In the genomic region with DNA sequence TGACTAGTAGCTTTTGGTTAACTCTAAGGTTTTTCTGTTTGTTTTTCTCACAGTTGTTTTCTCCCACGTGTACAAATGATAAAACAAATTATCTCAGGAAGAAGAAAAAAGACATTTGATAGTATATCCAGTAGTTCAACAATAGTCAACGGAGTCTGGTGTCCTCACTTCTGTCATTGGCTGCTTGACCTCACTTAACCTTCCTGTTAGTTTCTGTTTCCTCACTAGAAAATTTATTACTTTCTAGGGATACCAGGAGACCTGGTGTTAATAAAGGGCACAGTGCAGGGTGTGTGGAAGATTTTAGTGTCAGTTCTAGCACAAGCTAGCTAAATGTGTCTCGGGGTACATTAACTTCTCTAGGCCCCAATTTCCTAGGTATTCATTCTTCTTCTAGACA, we compare ENCODE assay signal across 16 cellular contexts.
A peak's percentile ranks its signal among the peaks of the same experiment; 100 is the strongest.
DNase-seq lines count a peak whose midpoint lies in the region; ATAC-seq, FAIRE-seq and TF ChIP-seq lines count a peak whose summit lies in the region.
"Had no signal": no experiment of that assay in that cellular context is flagged by ENCODE, and none has a peak within 500 bp of the region (broad histone marks: within the 10 kb centered on the region; RNA-seq: fewer than 3 reads in every experiment).

No MANE protein-coding gene starts in this region.

- no peak overlapping the region for H2AFZ ChIP-seq in PC-9
- no peak overlapping the region for H2AFZ ChIP-seq in K562 (ENCODE audit: low read depth, low read length)
- H2AFZ ChIP-seq in trophoblast cell (ENCODE audit: insufficient read depth, low read length, poor library complexity) = no peak overlapping the region

- H3K4me2 ChIP-seq in PC-9 = peak overlapping the region; percentile 74; the same call in 1 of the 2 replicates
- no peak overlapping the region for H3K4me2 ChIP-seq in K562 (ENCODE audit: insufficient read depth, low read length)
- H3K4me2 ChIP-seq in trophoblast cell (ENCODE audit: low read length) = no peak overlapping the region
- H3K4me2 ChIP-seq: neural progenitor cell had no signal

- H4K8ac ChIP-seq in trophoblast cell (ENCODE audit: low read depth, low read length) = no peak overlapping the region

- no peaks in the 10 kb centered on the region for H3K9me3 Mint-ChIP-seq in activated T-cell treated with anti-CD3 and anti-CD28 coated beads, Interleukin-2, amount 50 U/mL, for 24 hours
- H3K9me3 Mint-ChIP-seq: HFFc6, neural progenitor cell had no signal

- no peak for TF ChIP-seq POLR2A in K562 (conservative IDR thresholded peaks at IDR 0.05)

- H3K14ac ChIP-seq in trophoblast cell (ENCODE audit: low read length) = no peak overlapping the region

- no peak for DNase-seq in activated T-cell treated with anti-CD3 and anti-CD28 coated beads, Interleukin-2, amount 50 U/mL, for 24 hours
- DNase-seq in activated T-cell treated with anti-CD3 and anti-CD28 coated beads for 4 hours (no peak), PC-9 (peak in 1 of 2 experiments; percentile 32), K562 (ENCODE audit: extremely low read depth in 1 of 4, low spot score in 3 of 4) (no peak), trophoblast cell (no peak), activated gamma-delta T cell treated with Interleukin-2 at 50 U/mL for 16 hours (no peak), DMS79 treated with DMSO at 0.1 percent for 48 hours (lab: John Stamatoyannopoulos, UW) (no peak)
- DNase-seq: HFFc6, Kasumi-1, NCI-H1105 treated with DMSO at 0.1 percent for 48 hours, NCI-H2171 treated with DMSO at 0.1 percent for 48 hours had no signal

- H3K79me1 ChIP-seq in trophoblast cell (ENCODE audit: low read length) = peaks cover 9% of the 10 kb centered on the region

- no peak for TF ChIP-seq EP300 in K562 (IDR thresholded peaks at IDR 0.05; ENCODE audit: low read length)

- H3K4me3 ChIP-seq in PC-9 (no peak overlapping the region), K562 (no peak overlapping the region), trophoblast cell (ENCODE audit: low read depth, low read length) (no peak overlapping the region)
- H3K4me3 ChIP-seq: neural progenitor cell, SK-N-MC had no signal

- no peak overlapping the region for H4K12ac ChIP-seq in trophoblast cell (ENCODE audit: low read depth, low read length)

- H3K27me3 ChIP-seq in PC-9 (ENCODE audit: insufficient read depth, low read depth) (no peaks in the 10 kb centered on the region), K562 (ENCODE audit: control insufficient read depth in 2 of 2, insufficient read depth in 2 of 2, low read length in 2 of 2) (no peaks in the 10 kb centered on the region), trophoblast cell (ENCODE audit: insufficient read depth, low read length) (no peaks in the 10 kb centered on the region)
- H3K27me3 ChIP-seq: neural progenitor cell had no signal

- peaks cover 30% of the 10 kb centered on the region for H3K36me3 Mint-ChIP-seq in activated T-cell treated with anti-CD3 and anti-CD28 coated beads, Interleukin-2, amount 50 U/mL, for 24 hours (ENCODE audit: low read depth)
- H3K36me3 Mint-ChIP-seq: neural progenitor cell had no signal

- H2BK5ac ChIP-seq in trophoblast cell (ENCODE audit: low read depth, low read length, poor library complexity) = peak overlapping the region; percentile 38

- H3K27ac ChIP-seq in PC-9 (peak overlapping the region; percentile 93), K562 (ENCODE audit: extremely low read depth, low read depth, low read length) (no peak overlapping the region), trophoblast cell (ENCODE audit: low read depth, low read length) (no peak overlapping the region)
- H3K27ac ChIP-seq: neural progenitor cell, SK-N-MC had no signal

- H3K9me1 ChIP-seq in K562 (ENCODE audit: control insufficient read depth, insufficient read depth, low read length) = no peaks in the 10 kb centered on the region

- CTCF ChIA-PET in PC-9 (lab: Charles Lee) = no interaction called here
- CTCF ChIA-PET in K562 (lab: Yijun Ruan, JAX; ENCODE audit: low intra/inter-chr PET ratio) = no interaction called here

- no peak overlapping the region for H3K23ac ChIP-seq in trophoblast cell (ENCODE audit: low read length)

- no peak for FAIRE-seq in K562 (lab: Jason Lieb, UNC)
- FAIRE-seq: bronchial epithelial cell had no signal

- H3K4me1 Mint-ChIP-seq in activated T-cell treated with anti-CD3 and anti-CD28 coated beads, Interleukin-2, amount 50 U/mL, for 24 hours (ENCODE audit: low read depth) = peaks cover 94% of the 10 kb centered on the region

- H3K9me3 ChIP-seq in PC-9 (ENCODE audit: insufficient read depth, low read depth) = no peaks in the 10 kb centered on the region
- no peaks in the 10 kb centered on the region for H3K9me3 ChIP-seq in K562 (replicated peaks; ENCODE audit: control insufficient read depth, insufficient read depth, low read depth, low read length)
- H3K9me3 ChIP-seq in trophoblast cell (ENCODE audit: insufficient read depth, low read depth, low read length) = no peaks in the 10 kb centered on the region

- no peak overlapping the region for H3K9ac ChIP-seq in K562 (ENCODE audit: insufficient read depth in 1 of 2, low read depth in 2 of 2, low read length in 2 of 2)
- no peak overlapping the region for H3K9ac ChIP-seq in trophoblast cell (ENCODE audit: low read length)
- H3K9ac ChIP-seq: neural progenitor cell had no signal

- no peaks in the 10 kb centered on the region for H3K27me3 Mint-ChIP-seq in activated T-cell treated with anti-CD3 and anti-CD28 coated beads, Interleukin-2, amount 50 U/mL, for 24 hours

- peak overlapping the region; percentile 87 for H3K27ac Mint-ChIP-seq in activated T-cell treated with anti-CD3 and anti-CD28 coated beads, Interleukin-2, amount 50 U/mL, for 24 hours
- H3K27ac Mint-ChIP-seq: HFFc6, neural progenitor cell had no signal

- POLR2A ChIA-PET in PC-9 (lab: Charles Lee; ENCODE audit: unreplicated experiment) = no interaction called here
- POLR2A ChIA-PET in K562 (lab: Yijun Ruan, JAX) = no interaction called here

- H4K91ac ChIP-seq in trophoblast cell (ENCODE audit: low read depth, low read length) = no peak overlapping the region

- TF ChIP-seq CTCF in PC-9 (conservative IDR thresholded peaks at IDR 0.05) (no peak), K562 (IDR thresholded peaks at IDR 0.05 in 2 of 3, conservative IDR thresholded peaks at IDR 0.05 in 1 of 3; ENCODE audit: insufficient read depth in 2 of 3, low read depth in 1 of 3, low read length in 3 of 3) (no peak)

- 11% methylated on average over 3 of the region's 3 CpGs for WGBS in K562 (ENCODE audit: insufficient coverage, low coverage, missing lambda C conversion rate)
- WGBS in trophoblast cell (ENCODE audit: extremely low coverage, insufficient coverage, insufficient read length) = no CpG with 5 or more reads among the region's 3 CpGs

- BruUV-seq in PC-9 (replicated peaks; lab: Mats Ljungman, UMichigan) (no TSS peak), K562 (replicated peaks; lab: Mats Ljungman, UMichigan) (no TSS peak)

- H3K18ac ChIP-seq in trophoblast cell (ENCODE audit: low read length) = no peak overlapping the region

- H2BK120ac ChIP-seq in trophoblast cell (ENCODE audit: insufficient read depth, low read length, poor library complexity) = no peak overlapping the region

- H3F3A ChIP-seq in PC-9 (ENCODE audit: insufficient read depth, low read depth) = peaks cover 30% of the 10 kb centered on the region

- TF ChIP-seq RAD21 in K562 (CRISPR knock-in tag; conservative IDR thresholded peaks at IDR 0.05 in 1 of 2, IDR thresholded peaks at IDR 0.05 in 1 of 2) = no peak

- no peaks in the 10 kb centered on the region for H3K9me2 ChIP-seq in PC-9 (ENCODE audit: insufficient read depth)

- H2BK12ac ChIP-seq in trophoblast cell (ENCODE audit: low read length) = no peak overlapping the region

- peak overlapping the region; percentile 6 for H3K4me3 Mint-ChIP-seq in activated T-cell treated with anti-CD3 and anti-CD28 coated beads, Interleukin-2, amount 50 U/mL, for 24 hours
- H3K4me3 Mint-ChIP-seq: HFFc6, neural progenitor cell had no signal

- H4K20me1 ChIP-seq in PC-9 (ENCODE audit: insufficient read depth) = no peaks in the 10 kb centered on the region
- H4K20me1 ChIP-seq in K562 (replicated peaks; ENCODE audit: control insufficient read depth, insufficient read depth, low read length) = no peaks in the 10 kb centered on the region

- H3K79me2 ChIP-seq in PC-9 (ENCODE audit: low read depth) (peaks cover 67% of the 10 kb centered on the region), K562 (ENCODE audit: control insufficient read depth, insufficient read depth, low read length) (no peaks in the 10 kb centered on the region), trophoblast cell (ENCODE audit: control insufficient read depth, insufficient read depth, low read length, poor library complexity) (peaks cover 5% of the 10 kb centered on the region)

- peaks cover 45% of the 10 kb centered on the region for H3K4me1 ChIP-seq in PC-9 (replicated peaks; ENCODE audit: insufficient read depth)
- H3K4me1 ChIP-seq in K562 (replicated peaks in 1 of 2; ENCODE audit: control insufficient read depth in 2 of 2, insufficient read depth in 2 of 2, low read length in 2 of 2) = no peaks in the 10 kb centered on the region; a peak in 1 of 5 replicates
- peaks cover 18 to 25% of the 10 kb centered on the region in 2 experiments for H3K4me1 ChIP-seq in trophoblast cell (ENCODE audit: control insufficient read depth in 1 of 2, insufficient read depth in 2 of 2, low read length in 2 of 2)

- ATAC-seq in K562 (no peak), GM21786 (IDR thresholded peaks at IDR 0.05; ENCODE audit: unreplicated experiment) (no peak)
- ATAC-seq: Panc1 had no signal

- no peak overlapping the region for H2AK5ac ChIP-seq in trophoblast cell (ENCODE audit: low read length)

- H3K4ac ChIP-seq in trophoblast cell (ENCODE audit: low read depth, low read length) = no peak overlapping the region

- in situ Hi-C loops in K562 (cut with MboI) = no loop called here

- no peaks in the 10 kb centered on the region for H3K36me3 ChIP-seq in PC-9 (ENCODE audit: low read depth)
- H3K36me3 ChIP-seq in K562 (ENCODE audit: control insufficient read depth, insufficient read depth, low read length) = no peaks in the 10 kb centered on the region
- H3K36me3 ChIP-seq in trophoblast cell (ENCODE audit: control insufficient read depth in 1 of 2, insufficient read depth in 2 of 2, low read length in 2 of 2) = no peaks in the 10 kb centered on the region
- H3K36me3 ChIP-seq: neural progenitor cell had no signal

- intact Hi-C loops in PC-9 (cut with micrococcal nuclease; ENCODE audit: unreplicated experiment) (no loop called here), K562 (cut with micrococcal nuclease) (no loop called here)
